Comparison of ENCODE assay signal across 1 cellular context in genomic region chr10:122163182-122164027, GRCh38.
TF ChIP-seq lines count a peak whose summit lies in the region.

No MANE protein-coding gene starts in this region.

TF ChIP-seq in HEK293, 187 proteins besides CTCF, POLR2A, EP300 and RAD21 (continued from another document and continues in another):
- TF ChIP-seq ZBTB49 (tag by site-specific recombination; IDR thresholded peaks at IDR 0.05; ENCODE audit: low read depth) (no peak), ZNF677 (tag by site-specific recombination; IDR thresholded peaks at IDR 0.05) (no peak), ZNF350 (tag by site-specific recombination; IDR thresholded peaks at IDR 0.05) (no peak), ZNF555 (tag by site-specific recombination; conservative IDR thresholded peaks at IDR 0.05) (no peak), WT1 (tag by site-specific recombination; IDR thresholded peaks at IDR 0.05) (no peak), ZNF280D (tag by site-specific recombination; IDR thresholded peaks at IDR 0.05) (no peak), ZNF48 (tag by site-specific recombination; IDR thresholded peaks at IDR 0.05) (no peak), MEIS1 (CRISPR knock-in tag; IDR thresholded peaks at IDR 0.05; ENCODE audit: borderline replicate concordance) (no peak), ZNF626 (tag by site-specific recombination; IDR thresholded peaks at IDR 0.05) (no peak), GLIS1 (tag by site-specific recombination; IDR thresholded peaks at IDR 0.05) (peak; percentile 50), HOXC10 (CRISPR knock-in tag; IDR thresholded peaks at IDR 0.05) (no peak), ZNF777 (tag by site-specific recombination; IDR thresholded peaks at IDR 0.05; ENCODE audit: borderline replicate concordance) (no peak), ZNF24 (tag by site-specific recombination; IDR thresholded peaks at IDR 0.05) (no peak), ZNF404 (tag by site-specific recombination; IDR thresholded peaks at IDR 0.05) (no peak), ZNF133 (tag by site-specific recombination; IDR thresholded peaks at IDR 0.05) (no peak), TSHZ1 (tag by site-specific recombination; IDR thresholded peaks at IDR 0.05; ENCODE audit: borderline replicate concordance) (no peak), ZNF521 (tag by site-specific recombination; IDR thresholded peaks at IDR 0.05) (no peak), ZBTB1 (tag by site-specific recombination; IDR thresholded peaks at IDR 0.05) (0 out of 2 replicates have a peak, but pooled peaks have one; percentile 13), ZNF174 (tag by site-specific recombination; IDR thresholded peaks at IDR 0.05) (no peak), ZNF112 (tag by site-specific recombination; IDR thresholded peaks at IDR 0.05) (no peak), ZNF529 (tag by site-specific recombination; IDR thresholded peaks at IDR 0.05; ENCODE audit: insufficient replicate concordance) (no peak), PRDM10 (tag by site-specific recombination; IDR thresholded peaks at IDR 0.05) (peak; percentile 97), ZNF157 (tag by site-specific recombination; IDR thresholded peaks at IDR 0.05) (no peak), ZNF146 (tag by site-specific recombination; IDR thresholded peaks at IDR 0.05) (no peak), MZF1 (tag by site-specific recombination; IDR thresholded peaks at IDR 0.05; ENCODE audit: borderline replicate concordance) (no peak), KLF1 (tag by site-specific recombination; IDR thresholded peaks at IDR 0.05) (no peak), ZNF658 (tag by site-specific recombination; IDR thresholded peaks at IDR 0.05) (no peak), ZNF121 (tag by site-specific recombination; IDR thresholded peaks at IDR 0.05) (no peak), ZBTB17 (tag by site-specific recombination; IDR thresholded peaks at IDR 0.05) (no peak), ZNF426 (tag by site-specific recombination; IDR thresholded peaks at IDR 0.05) (no peak), GLI4 (tag by site-specific recombination; IDR thresholded peaks at IDR 0.05) (no peak), ZNF19 (tag by site-specific recombination; IDR thresholded peaks at IDR 0.05; ENCODE audit: low read depth) (no peak), ZSCAN16 (tag by site-specific recombination; IDR thresholded peaks at IDR 0.05) (no peak), REPIN1 (tag by site-specific recombination; IDR thresholded peaks at IDR 0.05; ENCODE audit: low read depth) (no peak), YY1 (tag by site-specific recombination; IDR thresholded peaks at IDR 0.05) (no peak), ZNF394 (tag by site-specific recombination; IDR thresholded peaks at IDR 0.05; ENCODE audit: borderline replicate concordance) (no peak), ZNF530 (tag by site-specific recombination; IDR thresholded peaks at IDR 0.05; ENCODE audit: low read depth) (no peak), PRDM1 (tag by site-specific recombination; IDR thresholded peaks at IDR 0.05) (no peak), ZNF18 (tag by site-specific recombination; IDR thresholded peaks at IDR 0.05) (no peak), KLF16 (tag by site-specific recombination; IDR thresholded peaks at IDR 0.05) (peak; percentile 26; the same call in 1 of the 2 replicates), ZNF843 (tag by site-specific recombination; IDR thresholded peaks at IDR 0.05) (no peak), BCL11B (tag by site-specific recombination; IDR thresholded peaks at IDR 0.05; ENCODE audit: low read depth) (no peak), ZNF211 (tag by site-specific recombination; IDR thresholded peaks at IDR 0.05; ENCODE audit: low read depth) (no peak), FEZF1 (tag by site-specific recombination; IDR thresholded peaks at IDR 0.05) (no peak), OSR2 (tag by site-specific recombination; IDR thresholded peaks at IDR 0.05) (peak; percentile 31; the same call in 1 of the 2 replicates), ZFP69B (tag by site-specific recombination; IDR thresholded peaks at IDR 0.05) (no peak), ZBTB8A (tag by site-specific recombination; IDR thresholded peaks at IDR 0.05) (no peak), ZNF221 (tag by site-specific recombination; IDR thresholded peaks at IDR 0.05; ENCODE audit: borderline replicate concordance) (no peak), ZBTB20 (tag by site-specific recombination; IDR thresholded peaks at IDR 0.05) (peak; percentile 16; the same call in 1 of the 2 replicates), PATZ1 (tag by site-specific recombination; IDR thresholded peaks at IDR 0.05) (peak; percentile 69; the same call in 1 of the 2 replicates), TRIM28 (IDR thresholded peaks at IDR 0.05; ENCODE audit: borderline replicate concordance, low read length) (no peak), IKZF3 (tag by site-specific recombination; IDR thresholded peaks at IDR 0.05) (no peak)
